Comparison of ENCODE assay signal across 1 cellular context in the genomic region with DNA sequence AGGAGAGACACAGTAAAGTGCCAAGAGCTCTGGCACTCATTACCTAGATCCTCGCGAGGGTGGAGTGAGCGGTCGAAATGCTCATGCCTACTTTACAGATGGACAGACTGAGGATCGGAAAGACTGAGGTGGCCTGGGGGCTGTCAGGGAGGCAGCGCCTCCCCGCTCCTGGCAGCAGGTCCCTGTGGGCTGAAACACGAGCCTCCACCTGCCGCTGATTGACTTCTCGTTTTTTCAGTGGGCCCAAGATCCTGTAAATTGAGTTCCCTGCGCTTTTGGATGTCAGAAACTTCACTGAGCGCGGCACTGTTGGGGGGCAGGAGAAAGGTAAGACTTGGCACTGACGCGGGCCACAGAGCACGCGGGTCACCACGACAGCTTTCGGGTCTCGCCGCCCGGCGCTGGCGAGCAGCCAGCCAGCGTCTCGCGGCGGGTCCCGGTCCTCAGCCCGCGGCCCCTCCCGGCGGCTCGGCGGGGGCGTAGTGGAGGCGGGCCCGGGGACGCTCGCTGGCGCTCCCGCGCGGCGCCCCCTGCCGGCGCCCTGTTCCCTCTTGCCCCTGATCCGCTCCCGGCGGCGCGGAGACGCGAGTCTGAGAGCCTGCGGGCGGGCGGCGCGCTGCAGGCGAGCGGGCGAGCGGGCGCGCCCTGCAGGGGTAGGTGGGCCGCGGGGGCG.
A peak's percentile ranks its signal among the peaks of the same experiment; 100 is the strongest.
TF ChIP-seq lines count a peak whose summit lies in the region.

No MANE protein-coding gene starts in this region.

TF ChIP-seq in HepG2, 621 proteins besides CTCF, POLR2A, EP300 and RAD21 (continued from another document):
- TF ChIP-seq CREB3 (CRISPR knock-in tag; IDR thresholded peaks at IDR 0.05) (no peak), ZNF615 (CRISPR knock-in tag; IDR thresholded peaks at IDR 0.05; ENCODE audit: borderline replicate concordance) (no peak), ZNF121 (CRISPR knock-in tag; IDR thresholded peaks at IDR 0.05) (peak; percentile 48; the same call in 1 of the 2 replicates), RBFOX2 (IDR thresholded peaks at IDR 0.05; ENCODE audit: low read depth, low read length) (0 out of 2 replicates have a peak, but pooled peaks have one; percentile 32), ASH2L (IDR thresholded peaks at IDR 0.05; ENCODE audit: insufficient read length, low read depth, low read length) (no peak), SOX13 (IDR thresholded peaks at IDR 0.05) (no peak), SOX13 (CRISPR knock-in tag; conservative IDR thresholded peaks at IDR 0.05 in 1 of 2, IDR thresholded peaks at IDR 0.05 in 1 of 2) (no peak), MAZ (IDR thresholded peaks at IDR 0.05; ENCODE audit: borderline replicate concordance, low read depth, low read length) (peak; percentile 42; the same call in 1 of the 2 replicates), MAZ (CRISPR knock-in tag; IDR thresholded peaks at IDR 0.05; ENCODE audit: low read depth) (peak; percentile 90), FOXK2 (IDR thresholded peaks at IDR 0.05) (no peak), GRHL1 (CRISPR knock-in tag; conservative IDR thresholded peaks at IDR 0.05) (no peak), IKZF4 (CRISPR knock-in tag; IDR thresholded peaks at IDR 0.05; ENCODE audit: borderline replicate concordance, low read depth, not compliant biosample characterization) (peak; percentile 3), ZNF629 (CRISPR knock-in tag; conservative IDR thresholded peaks at IDR 0.05) (peak; percentile 97), SRSF9 (IDR thresholded peaks at IDR 0.05; ENCODE audit: borderline replicate concordance, insufficient read depth, low read depth, low read length, poor library complexity, severe bottlenecking) (no peak), ZKSCAN8 (CRISPR knock-in tag; IDR thresholded peaks at IDR 0.05; ENCODE audit: borderline replicate concordance) (no peak), HNRNPLL (IDR thresholded peaks at IDR 0.05; ENCODE audit: low read depth, low read length, poor library complexity, severe bottlenecking) (peak; percentile 9), ZNF746 (CRISPR knock-in tag; IDR thresholded peaks at IDR 0.05) (peak; percentile 56; the same call in 1 of the 2 replicates), ZXDC (CRISPR knock-in tag; IDR thresholded peaks at IDR 0.05) (no peak), XRCC5 (optimal IDR thresholded peaks at IDR 0.05; ENCODE audit: low read length) (no peak), ZNF589 (CRISPR knock-in tag; conservative IDR thresholded peaks at IDR 0.05) (no peak), ZNF142 (CRISPR knock-in tag; IDR thresholded peaks at IDR 0.05) (peak; percentile 56; the same call in 1 of the 2 replicates), SKI (IDR thresholded peaks at IDR 0.05; ENCODE audit: partially characterized antibody) (peak; percentile 61), TFAP4 (IDR thresholded peaks at IDR 0.05; ENCODE audit: borderline replicate concordance, low read depth) (no peak), ZSCAN31 (CRISPR knock-in tag; IDR thresholded peaks at IDR 0.05; ENCODE audit: low read depth) (no peak), RCOR2 (CRISPR knock-in tag; IDR thresholded peaks at IDR 0.05) (0 out of 2 replicates have a peak, but pooled peaks have one; percentile 32), ZNF501 (CRISPR knock-in tag; IDR thresholded peaks at IDR 0.05) (0 out of 2 replicates have a peak, but pooled peaks have one; percentile 18), ZNF574 (CRISPR knock-in tag; IDR thresholded peaks at IDR 0.05) (0 out of 2 replicates have a peak, but pooled peaks have one; percentile 11), GZF1 (CRISPR knock-in tag; IDR thresholded peaks at IDR 0.05) (no peak)
- TF ChIP-seq, protein P1, sequence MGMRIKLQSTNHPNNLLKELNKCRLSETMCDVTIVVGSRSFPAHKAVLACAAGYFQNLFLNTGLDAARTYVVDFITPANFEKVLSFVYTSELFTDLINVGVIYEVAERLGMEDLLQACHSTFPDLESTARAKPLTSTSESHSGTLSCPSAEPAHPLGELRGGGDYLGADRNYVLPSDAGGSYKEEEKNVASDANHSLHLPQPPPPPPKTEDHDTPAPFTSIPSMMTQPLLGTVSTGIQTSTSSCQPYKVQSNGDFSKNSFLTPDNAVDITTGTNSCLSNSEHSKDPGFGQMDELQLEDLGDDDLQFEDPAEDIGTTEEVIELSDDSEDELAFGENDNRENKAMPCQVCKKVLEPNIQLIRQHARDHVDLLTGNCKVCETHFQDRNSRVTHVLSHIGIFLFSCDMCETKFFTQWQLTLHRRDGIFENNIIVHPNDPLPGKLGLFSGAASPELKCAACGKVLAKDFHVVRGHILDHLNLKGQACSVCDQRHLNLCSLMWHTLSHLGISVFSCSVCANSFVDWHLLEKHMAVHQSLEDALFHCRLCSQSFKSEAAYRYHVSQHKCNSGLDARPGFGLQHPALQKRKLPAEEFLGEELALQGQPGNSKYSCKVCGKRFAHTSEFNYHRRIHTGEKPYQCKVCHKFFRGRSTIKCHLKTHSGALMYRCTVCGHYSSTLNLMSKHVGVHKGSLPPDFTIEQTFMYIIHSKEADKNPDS (CRISPR knock-in tag; IDR thresholded peaks at IDR 0.05): 0 out of 2 replicates have a peak, but pooled peaks have one; percentile 43
- TF ChIP-seq, protein P2, sequence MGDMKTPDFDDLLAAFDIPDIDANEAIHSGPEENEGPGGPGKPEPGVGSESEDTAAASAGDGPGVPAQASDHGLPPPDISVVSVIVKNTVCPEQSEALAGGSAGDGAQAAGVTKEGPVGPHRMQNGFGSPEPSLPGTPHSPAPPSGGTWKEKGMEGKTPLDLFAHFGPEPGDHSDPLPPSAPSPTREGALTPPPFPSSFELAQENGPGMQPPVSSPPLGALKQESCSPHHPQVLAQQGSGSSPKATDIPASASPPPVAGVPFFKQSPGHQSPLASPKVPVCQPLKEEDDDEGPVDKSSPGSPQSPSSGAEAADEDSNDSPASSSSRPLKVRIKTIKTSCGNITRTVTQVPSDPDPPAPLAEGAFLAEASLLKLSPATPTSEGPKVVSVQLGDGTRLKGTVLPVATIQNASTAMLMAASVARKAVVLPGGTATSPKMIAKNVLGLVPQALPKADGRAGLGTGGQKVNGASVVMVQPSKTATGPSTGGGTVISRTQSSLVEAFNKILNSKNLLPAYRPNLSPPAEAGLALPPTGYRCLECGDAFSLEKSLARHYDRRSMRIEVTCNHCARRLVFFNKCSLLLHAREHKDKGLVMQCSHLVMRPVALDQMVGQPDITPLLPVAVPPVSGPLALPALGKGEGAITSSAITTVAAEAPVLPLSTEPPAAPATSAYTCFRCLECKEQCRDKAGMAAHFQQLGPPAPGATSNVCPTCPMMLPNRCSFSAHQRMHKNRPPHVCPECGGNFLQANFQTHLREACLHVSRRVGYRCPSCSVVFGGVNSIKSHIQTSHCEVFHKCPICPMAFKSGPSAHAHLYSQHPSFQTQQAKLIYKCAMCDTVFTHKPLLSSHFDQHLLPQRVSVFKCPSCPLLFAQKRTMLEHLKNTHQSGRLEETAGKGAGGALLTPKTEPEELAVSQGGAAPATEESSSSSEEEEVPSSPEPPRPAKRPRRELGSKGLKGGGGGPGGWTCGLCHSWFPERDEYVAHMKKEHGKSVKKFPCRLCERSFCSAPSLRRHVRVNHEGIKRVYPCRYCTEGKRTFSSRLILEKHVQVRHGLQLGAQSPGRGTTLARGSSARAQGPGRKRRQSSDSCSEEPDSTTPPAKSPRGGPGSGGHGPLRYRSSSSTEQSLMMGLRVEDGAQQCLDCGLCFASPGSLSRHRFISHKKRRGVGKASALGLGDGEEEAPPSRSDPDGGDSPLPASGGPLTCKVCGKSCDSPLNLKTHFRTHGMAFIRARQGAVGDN (CRISPR knock-in tag; IDR thresholded peaks at IDR 0.05): peak; percentile 29; the same call in 1 of the 2 replicates
